Comparison of ENCODE assay signal across 11 cellular contexts in genomic region chr2:10584843-10585475, GRCh38.
DNase-seq lines count a peak whose midpoint lies in the region; ATAC-seq, FAIRE-seq and TF ChIP-seq lines count a peak whose summit lies in the region.
"Had no signal": no experiment of that assay in that cellular context is flagged by ENCODE, and none has a peak within 500 bp of the region (broad histone marks: within the 10 kb centered on the region; RNA-seq: fewer than 3 reads in every experiment).

No MANE protein-coding gene starts in this region.

- TF ChIP-seq CTCF in bronchial epithelial cell (IDR thresholded peaks at IDR 0.05; ENCODE audit: insufficient read depth, low read length, severe bottlenecking) (no peak), lung (IDR thresholded peaks at IDR 0.05; ENCODE audit: control extremely low read depth, extremely low read depth) (no peak)

- H3K27ac ChIP-seq in HUES48 (ENCODE audit: low read depth, low read length), result peak overlapping the region; percentile 57
- H3K27ac ChIP-seq in lung (ENCODE audit: low read depth in 1 of 2, low read length in 1 of 2), result peak overlapping the region in 1 of 2 donors; percentile 44
- H3K27ac ChIP-seq: right lobe of liver had no signal

- H3K9me3 ChIP-seq in HUES48 (ENCODE audit: control insufficient read depth, insufficient read depth, low read length), result no peaks in the 10 kb centered on the region
- no peaks in the 10 kb centered on the region for H3K9me3 ChIP-seq in lung (ENCODE audit: control insufficient read depth in 2 of 2, insufficient read depth in 1 of 2, low read length in 1 of 2)
- H3K9me3 ChIP-seq: right lobe of liver had no signal

- FAIRE-seq in bronchial epithelial cell (lab: Jason Lieb, UNC), result no peak

- DNase-seq in AG08396 (ENCODE audit: low spot score) (peak; percentile 79), bronchial epithelial cell (ENCODE audit: low read depth) (peak; percentile 97), lung (ENCODE audit: low spot score) (no peak), NOMO-1 treated with DMSO at 0.1 percent for 48 hours (lab: John Stamatoyannopoulos, UW; ENCODE audit: unreplicated experiment) (no peak), hippocampal formation (lab: John Stamatoyannopoulos, UW) (no peak)
- no peak for DNase-seq in stimulated activated naive CD8-positive, alpha-beta T cell treated with anti-CD3 and anti-CD28 coated beads, Interleukin-15, Interleukin-2, amounts not matched to agents 100 U/mL and 50 U/mL, for 24 hours
- DNase-seq: DMS153, right lobe of liver had no signal

- H3K4me1 ChIP-seq in HUES48 (ENCODE audit: control insufficient read depth, insufficient read depth, low read length) (peaks cover 12% of the 10 kb centered on the region), lung (ENCODE audit: control insufficient read depth in 2 of 2, insufficient read depth in 2 of 2, low read length in 2 of 2) (peaks cover 3% of the 10 kb centered on the region in 2 donors)

- no peak overlapping the region for H3K4me3 ChIP-seq in HUES48 (ENCODE audit: low read depth, low read length)
- H3K4me3 ChIP-seq in bronchial epithelial cell (ENCODE audit: low read depth, low read length), result no peak overlapping the region
- no peak overlapping the region for H3K4me3 ChIP-seq in lung
- H3K4me3 ChIP-seq: right lobe of liver had no signal

- ATAC-seq in lung (ENCODE audit: insufficient read depth, low FRiP score), result peak; percentile 43
- no peak for ATAC-seq in GM21515 (IDR thresholded peaks at IDR 0.05; ENCODE audit: unreplicated experiment)
- no peak for ATAC-seq in stimulated activated naive CD8-positive, alpha-beta T cell treated with anti-CD3 and anti-CD28 coated beads, Interleukin-15, Interleukin-2, amounts not matched to agents 100 U/mL and 50 U/mL, for 24 hours
- ATAC-seq: stimulated activated memory B cell treated with anti-CD40 and anti-IgM and Interleukin-4, amounts not matched to agents 10 μg/mL and 1 μg/mL and 100 μg/mL, for 72 hours had no signal

- H3K9ac ChIP-seq in HUES48 (ENCODE audit: low read depth, low read length), result no peak overlapping the region

- H3K36me3 ChIP-seq in HUES48 (ENCODE audit: control insufficient read depth, insufficient read depth, low read length) (peaks cover 59% of the 10 kb centered on the region), bronchial epithelial cell (ENCODE audit: control insufficient read depth, insufficient read depth, low read length) (peaks cover 3% of the 10 kb centered on the region), lung (ENCODE audit: control insufficient read depth in 2 of 2, insufficient read depth in 2 of 2, low read length in 2 of 2) (peaks cover 8 to 10% of the 10 kb centered on the region in 2 donors)

- WGBS in lung, 2 donors, result 74 to 84% methylated on average over 4 of the region's 4 CpGs

- no peaks in the 10 kb centered on the region for H3K27me3 ChIP-seq in HUES48 (ENCODE audit: control insufficient read depth, insufficient read depth, low read length)
- no peaks in the 10 kb centered on the region for H3K27me3 ChIP-seq in bronchial epithelial cell (ENCODE audit: control insufficient read depth, insufficient read depth, low read length)
- no peaks in the 10 kb centered on the region for H3K27me3 ChIP-seq in lung (ENCODE audit: control insufficient read depth, insufficient read depth)
- H3K27me3 ChIP-seq: right lobe of liver had no signal

Comparison
In these comparisons a context has a peak if more than half of its experiments do, and no peak if none do; other contexts are left out.
1. DNase-seq: peak in AG08396 (single experiment) and bronchial epithelial cell (single experiment); none in lung (single experiment), stimulated activated naive CD8-positive, alpha-beta T cell treated with anti-CD3 and anti-CD28 coated beads, Interleukin-15, Interleukin-2, amounts not matched to agents 100 U/mL and 50 U/mL, for 24 hours (single experiment), NOMO-1 treated with DMSO at 0.1 percent for 48 hours (single experiment) and hippocampal formation (0 of 2).